In the genomic region with DNA sequence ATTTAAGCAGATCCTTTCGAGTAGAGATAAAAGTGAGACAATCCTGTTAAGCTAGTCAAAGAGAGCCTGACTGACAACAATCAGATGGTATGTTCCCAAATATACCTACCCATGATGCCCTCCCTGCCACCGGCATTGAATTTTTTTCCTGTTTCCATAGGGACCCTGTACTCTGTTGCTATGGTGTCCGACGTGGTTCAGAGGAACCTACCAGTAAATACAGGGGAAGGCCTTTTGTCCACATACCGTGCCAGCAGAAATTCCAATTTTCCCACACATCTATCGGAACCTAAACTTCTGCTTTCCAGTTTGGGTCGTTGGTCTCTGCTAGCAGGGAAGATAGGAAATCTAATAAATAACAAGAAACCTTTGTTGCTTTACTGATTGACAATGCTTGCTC, we compare ENCODE assay signal across 16 cellular contexts.
"Had no signal": no experiment of that assay in that cellular context is flagged by ENCODE, and none has a peak within 500 bp of the region (broad histone marks: within the 10 kb centered on the region; RNA-seq: fewer than 3 reads in every experiment).

No MANE protein-coding gene starts in this region.

- H3K27ac Mint-ChIP-seq: activated CD4-positive, alpha-beta memory T cell treated with anti-CD3 and anti-CD28 coated beads, Interleukin-2, amount 10 ng/mL, durations not matched to agents 7 days and 5 days; activated naive CD8-positive, alpha-beta T cell treated with anti-CD3 and anti-CD28 coated beads for 36 hours; activated T-cell treated with anti-CD3 and anti-CD28 coated beads, Interleukin-2, amount 50 U/mL, for 72 hours; memory B cell; stimulated activated naive B cell treated with anti-CD40 and anti-IgM and Interleukin-4, amounts not matched to agents 10 μg/mL and 1 μg/mL and 100 μg/mL, for 72 hours; T-cell had no signal

- DNase-seq: activated CD4-positive, alpha-beta memory T cell treated with anti-CD3 and anti-CD28 coated beads, Interleukin-2, amount 10 ng/mL, durations not matched to agents 7 days and 5 days; activated gamma-delta T cell treated with Interleukin-2 at 50 U/mL for 16 hours; activated naive CD8-positive, alpha-beta T cell treated with anti-CD3 and anti-CD28 coated beads for 36 hours; activated T-cell treated with anti-CD3 and anti-CD28 coated beads, Interleukin-2, amount 50 U/mL, for 72 hours; effector CD8-positive, alpha-beta T cell; left ventricle myocardium inferior; stimulated activated CD4-positive, alpha-beta T cell treated with anti-CD3 and anti-CD28 coated beads, Interleukin-2, amount 100 ng/mL, for 24 hours; stimulated activated naive B cell treated with anti-CD40 and anti-IgM and Interleukin-4, amounts not matched to agents 10 μg/mL and 1 μg/mL and 100 μg/mL, for 72 hours; T-cell; T1000; trophoblast cell had no signal

- H3K4me3 Mint-ChIP-seq: activated CD4-positive, alpha-beta memory T cell treated with anti-CD3 and anti-CD28 coated beads, Interleukin-2, amount 10 ng/mL, durations not matched to agents 7 days and 5 days; activated naive CD8-positive, alpha-beta T cell treated with anti-CD3 and anti-CD28 coated beads for 36 hours; activated T-cell treated with anti-CD3 and anti-CD28 coated beads, Interleukin-2, amount 50 U/mL, for 72 hours; memory B cell; stimulated activated naive B cell treated with anti-CD40 and anti-IgM and Interleukin-4, amounts not matched to agents 10 μg/mL and 1 μg/mL and 100 μg/mL, for 72 hours; T-cell had no signal

- H3K27ac ChIP-seq: gastroesophageal sphincter, left ventricle myocardium inferior, neutrophil, prostate gland had no signal

- H3K4me1 Mint-ChIP-seq: activated CD4-positive, alpha-beta memory T cell treated with anti-CD3 and anti-CD28 coated beads, Interleukin-2, amount 10 ng/mL, durations not matched to agents 7 days and 5 days; activated naive CD8-positive, alpha-beta T cell treated with anti-CD3 and anti-CD28 coated beads for 36 hours; memory B cell; T-cell had no signal

- H3K9me3 Mint-ChIP-seq: activated CD4-positive, alpha-beta memory T cell treated with anti-CD3 and anti-CD28 coated beads, Interleukin-2, amount 10 ng/mL, durations not matched to agents 7 days and 5 days; activated naive CD8-positive, alpha-beta T cell treated with anti-CD3 and anti-CD28 coated beads for 36 hours; activated T-cell treated with anti-CD3 and anti-CD28 coated beads, Interleukin-2, amount 50 U/mL, for 72 hours; memory B cell; stimulated activated naive B cell treated with anti-CD40 and anti-IgM and Interleukin-4, amounts not matched to agents 10 μg/mL and 1 μg/mL and 100 μg/mL, for 72 hours; T-cell had no signal

- ATAC-seq: activated T-cell treated with anti-CD3 and anti-CD28 coated beads, Interleukin-2, amount 50 U/mL, for 72 hours; gastroesophageal sphincter; sciatic nerve; stimulated activated naive B cell treated with anti-CD40 and anti-IgM and Interleukin-4, amounts not matched to agents 10 μg/mL and 1 μg/mL and 100 μg/mL, for 72 hours; T-cell had no signal

- H3K36me3 Mint-ChIP-seq: activated naive CD8-positive, alpha-beta T cell treated with anti-CD3 and anti-CD28 coated beads for 36 hours; memory B cell; stimulated activated naive B cell treated with anti-CD40 and anti-IgM and Interleukin-4, amounts not matched to agents 10 μg/mL and 1 μg/mL and 100 μg/mL, for 72 hours; T-cell had no signal
